Comparison of ENCODE assay signal across 7 cellular contexts in genomic region chr12:27243804-27244679, GRCh38.
A peak's percentile ranks its signal among the peaks of the same experiment; 100 is the strongest.
DNase-seq lines count a peak whose midpoint lies in the region; ATAC-seq, FAIRE-seq and TF ChIP-seq lines count a peak whose summit lies in the region.

Gene STK38L (plus strand): TSS chr12:27244286. CDS start chr12:27297721, 53,435 bp downstream.

- H3K4me3 ChIP-seq in astrocyte of the spinal cord (ENCODE audit: low read depth, low read length): peak within 1 kb of the TSS; percentile 86
- peak within 1 kb of the TSS; percentile 96 for H3K4me3 ChIP-seq in retinal pigment epithelial cell (ENCODE audit: low read length)

- peak; percentile 91 for ATAC-seq in HG02973 (IDR thresholded peaks at IDR 0.05; ENCODE audit: unreplicated experiment)

- peak; percentile 98 for FAIRE-seq in GM18507 (lab: Jason Lieb, UNC)

- DNase-seq in GM18507 (ENCODE audit: extremely low spot score, insufficient read length, low read depth): peak; percentile 85
- peak; percentile 96 to 97 for DNase-seq in NCI-H1930 (lab: John Stamatoyannopoulos, UW)
- peak; percentile 99 for DNase-seq in T1000 (lab: John Stamatoyannopoulos, UW)
- peak; percentile 95 for DNase-seq in astrocyte of the spinal cord (ENCODE audit: low read depth, low spot score)
- peak; percentile 71 to 86 for DNase-seq in hippocampal formation (lab: John Stamatoyannopoulos, UW)
- DNase-seq in retinal pigment epithelial cell (ENCODE audit: low read depth): peak; percentile 74

- in situ Hi-C loops in astrocyte of the spinal cord (cut with HindIII; ENCODE audit: low sequenced_read_pairs): no loop called here

- TF ChIP-seq CTCF in astrocyte of the spinal cord (IDR thresholded peaks at IDR 0.05; ENCODE audit: low read depth, low read length) (peak; percentile 45), retinal pigment epithelial cell (conservative IDR thresholded peaks at IDR 0.05; ENCODE audit: low read depth, low read length) (peak; percentile 23)

Comparison
In these comparisons a context has a peak if more than half of its experiments do, and no peak if none do; other contexts are left out.
1. Peak in every context shown above with its lines: DNase-seq, ATAC-seq and H3K4me3 ChIP-seq.